In genomic region chr7:115037128-115037802, GRCh38 we compare ENCODE assay signal across 15 cellular contexts.
DNase-seq lines count a peak whose midpoint lies in the region; ATAC-seq and TF ChIP-seq lines count a peak whose summit lies in the region.
"Had no signal": no experiment of that assay in that cellular context is flagged by ENCODE, and none has a peak within 500 bp of the region (broad histone marks: within the 10 kb centered on the region; RNA-seq: fewer than 3 reads in every experiment).

No MANE protein-coding gene starts in this region.

- no peak overlapping the region for H3K27ac Mint-ChIP-seq in endothelial cell (ENCODE audit: unreplicated experiment)

- H3K4me1 ChIP-seq in SJCRH30 (peaks cover 29% of the 10 kb centered on the region), esophagus muscularis mucosa (no peaks in the 10 kb centered on the region)
- H3K4me1 ChIP-seq: suprapubic skin had no signal

- no peak for TF ChIP-seq CTCF in esophagus muscularis mucosa (IDR thresholded peaks at IDR 0.05)
- TF ChIP-seq CTCF in endothelial cell (IDR thresholded peaks at IDR 0.05; ENCODE audit: unreplicated experiment), result no peak

- DNase-seq in Caki2 (ENCODE audit: low read depth) (peak; percentile 19), SJCRH30 (peak in 1 of 2 experiments; percentile 25), posterior cingulate gyrus (no peak), esophagus muscularis mucosa (ENCODE audit: extremely low spot score) (no peak), endothelial cell (ENCODE audit: low spot score) (no peak), DMS79 treated with DMSO at 0.1 percent for 48 hours (lab: John Stamatoyannopoulos, UW) (no peak)
- DNase-seq: activated gamma-delta T cell treated with Interleukin-2 at 50 U/mL for 16 hours; GF-D8; NCI-H446; stimulated activated CD4-positive, alpha-beta T cell treated with anti-CD3 and anti-CD28 coated beads, Interleukin-1b, Interleukin-23, amount 100 ng/mL, for 48 hours had no signal

- H3K27me3 Mint-ChIP-seq in endothelial cell (ENCODE audit: unreplicated experiment), result no peaks in the 10 kb centered on the region

- peaks cover 3% of the 10 kb centered on the region for H3K4me1 Mint-ChIP-seq in endothelial cell (ENCODE audit: unreplicated experiment)

- H3K4me3 ChIP-seq in SJCRH30, result no peak overlapping the region
- no peak overlapping the region for H3K4me3 ChIP-seq in esophagus muscularis mucosa
- H3K4me3 ChIP-seq: suprapubic skin had no signal

- H3K36me3 ChIP-seq in SJCRH30 (no peaks in the 10 kb centered on the region), esophagus muscularis mucosa (no peaks in the 10 kb centered on the region)
- H3K36me3 ChIP-seq: suprapubic skin had no signal

- no peak overlapping the region for H3K4me3 Mint-ChIP-seq in endothelial cell (ENCODE audit: unreplicated experiment)

- TF ChIP-seq EP300 in esophagus muscularis mucosa (IDR thresholded peaks at IDR 0.05), result no peak

- ATAC-seq in GM18867 (IDR thresholded peaks at IDR 0.05; ENCODE audit: unreplicated experiment), result peak; percentile 66
- peak; percentile 60 for ATAC-seq in HG02623 (IDR thresholded peaks at IDR 0.05; ENCODE audit: unreplicated experiment)
- ATAC-seq: HCT116, sciatic nerve had no signal

- H3K9me3 Mint-ChIP-seq in endothelial cell (ENCODE audit: unreplicated experiment), result no peaks in the 10 kb centered on the region

- H3K27ac ChIP-seq in SJCRH30 (peak overlapping the region; percentile 78), esophagus muscularis mucosa (replicated peaks in 1 of 4) (no peak overlapping the region)
- H3K27ac ChIP-seq: suprapubic skin had no signal

- in situ Hi-C loops in Caki2 (cut with HindIII; ENCODE audit: low pct_unique_long_range_greater_than_20kb, low sequenced_read_pairs), result no loop called here

- no peaks in the 10 kb centered on the region for H3K27me3 ChIP-seq in SJCRH30
- H3K27me3 ChIP-seq in esophagus muscularis mucosa, result no peaks in the 10 kb centered on the region
- H3K27me3 ChIP-seq: suprapubic skin had no signal

- no peaks in the 10 kb centered on the region for H3K36me3 Mint-ChIP-seq in endothelial cell (ENCODE audit: low read depth, unreplicated experiment)

- intact Hi-C loops in posterior cingulate gyrus (cut with DNase I) (no loop called here), esophagus muscularis mucosa (cut with DNase I) (no loop called here)

- H3K9me3 ChIP-seq in SJCRH30 (replicated peaks) (no peaks in the 10 kb centered on the region), esophagus muscularis mucosa (no peaks in the 10 kb centered on the region)
- H3K9me3 ChIP-seq: suprapubic skin had no signal

- no peak for TF ChIP-seq POLR2A in esophagus muscularis mucosa (IDR thresholded peaks at IDR 0.05; ENCODE audit: low read depth)

- WGBS in esophagus muscularis mucosa, result 84% methylated on average over 2 of the region's 2 CpGs
